ENCODE assay signal across 9 cellular contexts in the genomic region with DNA sequence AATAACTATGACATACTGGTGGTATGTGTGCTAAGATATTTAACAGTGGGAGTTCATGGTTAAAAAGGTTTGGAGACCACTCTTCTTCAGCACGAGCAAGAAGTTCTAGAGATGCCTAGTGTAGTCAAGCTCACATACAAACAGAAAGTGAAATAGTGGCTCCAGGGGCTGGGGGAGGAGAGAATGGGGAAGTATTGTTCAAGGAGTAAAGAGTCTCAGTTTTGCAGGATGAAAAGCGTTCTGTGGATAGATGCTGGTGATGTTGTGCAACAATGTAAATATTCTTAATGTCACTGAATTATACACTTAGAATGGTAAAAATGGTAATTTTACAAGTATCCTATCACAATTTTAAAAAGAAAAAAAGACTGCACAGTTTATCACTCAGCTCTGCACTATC. TPM values are rescaled to one million over a fixed set of nuclear protein-coding genes. Genes with fewer than 3 reads are reported as not detected.
DNase-seq lines count a peak whose midpoint lies in the region; ATAC-seq and TF ChIP-seq lines count a peak whose summit lies in the region.
"Had no signal": no experiment of that assay in that cellular context is flagged by ENCODE, and none has a peak within 500 bp of the region (broad histone marks: within the 10 kb centered on the region; RNA-seq: fewer than 3 reads in every experiment).

No MANE protein-coding gene starts in this region.

- POLR2A ChIA-PET in HEK293T (lab: Yijun Ruan, JAX) = no interaction called here

- WGBS in lung, 2 donors = 5 to 19% methylated on average over 2 of the region's 2 CpGs

- DNase-seq in SK-MEL-5 (ENCODE audit: low read depth, low spot score) (peak; percentile 56), lung (ENCODE audit: low spot score) (no peak), HEK293T (ENCODE audit: extremely low spot score) (no peak), NCI-H446 (lab: John Stamatoyannopoulos, UW) (no peak), MG63 (no peak), putamen (ENCODE audit: low spot score) (no peak)

- no peaks in the 10 kb centered on the region for H3K9me3 ChIP-seq in lung (ENCODE audit: control insufficient read depth in 2 of 2, insufficient read depth in 1 of 2, low read length in 1 of 2)
- no peaks in the 10 kb centered on the region for H3K9me3 ChIP-seq in MG63

- H3K36me3 ChIP-seq in lung (ENCODE audit: control insufficient read depth in 2 of 2, insufficient read depth in 2 of 2, low read length in 2 of 2) (no peaks in the 10 kb centered on the region), MG63 (no peaks in the 10 kb centered on the region)

- no peak for TF ChIP-seq CTCF in lung (IDR thresholded peaks at IDR 0.05; ENCODE audit: control extremely low read depth, extremely low read depth)

- in situ Hi-C loops in SK-MEL-5 (cut with HindIII; ENCODE audit: low pct_unique_long_range_greater_than_20kb, low sequenced_read_pairs) = no loop called here

- no peak overlapping the region for H3K27ac ChIP-seq in lung (ENCODE audit: low read depth in 1 of 2, low read length in 1 of 2)

- CTCF ChIA-PET in HEK293T (lab: Yijun Ruan, JAX) = no interaction called here

- H3K4me3 ChIP-seq in lung (no peak overlapping the region), MG63 (no peak overlapping the region)

- H3K4me1 ChIP-seq in lung (ENCODE audit: control insufficient read depth in 2 of 2, insufficient read depth in 2 of 2, low read length in 2 of 2) = peaks cover 6 to 13% of the 10 kb centered on the region in 2 donors

- ATAC-seq in GM18517 (IDR thresholded peaks at IDR 0.05; ENCODE audit: unreplicated experiment) (peak; percentile 56), HG02763 (IDR thresholded peaks at IDR 0.05; ENCODE audit: unreplicated experiment) (peak; percentile 65), lung (ENCODE audit: insufficient read depth, low FRiP score) (peak; percentile 51)
- ATAC-seq: esophagus mucosa had no signal

- no peaks in the 10 kb centered on the region for H3K27me3 ChIP-seq in lung (ENCODE audit: control insufficient read depth, insufficient read depth)
- H3K27me3 ChIP-seq in MG63 = no peaks in the 10 kb centered on the region

TF ChIP-seq in HEK293T, 16 proteins besides CTCF, POLR2A, EP300 and RAD21:
- TF ChIP-seq L3MBTL2 (conservative IDR thresholded peaks at IDR 0.05) = no peak
- no peak for TF ChIP-seq FOXK2 (IDR thresholded peaks at IDR 0.05)
- TF ChIP-seq ARNT (IDR thresholded peaks at IDR 0.05) = no peak
- TF ChIP-seq HDGF (IDR thresholded peaks at IDR 0.05; ENCODE audit: borderline replicate concordance) = no peak
- TF ChIP-seq BHLHE40 (IDR thresholded peaks at IDR 0.05; ENCODE audit: borderline replicate concordance) = no peak

RNA-seq across cellular contexts. Expression of gene EPAS1, which starts 29.0 kb away (rescaled TPM):
- total RNA-seq in SK-MEL-5 (2014; rRNA removed; shearing (Covaris generic)) = 2.6 and 3.9 TPM in 2 replicates
- polyA plus RNA-seq in SK-MEL-5 (2015; cell fraction: cytosol; rRNA removed) = 8.6 and 16.5 TPM in 2 replicates
- polyA plus RNA-seq in SK-MEL-5 (2015; cell fraction: nucleus; rRNA removed) = 4.7 and 6.1 TPM in 2 replicates
- 1,000 to 10,000 TPM in 1 of 2 donors, 100 to 1,000 TPM in 1; 424 to 1,051 TPM for total RNA-seq in lung
- polyA plus RNA-seq in lung = 100 to 1,000 TPM; 233 to 337 TPM
- total RNA-seq in MG63 (2014; rRNA removed; shearing (Covaris generic); ENCODE audit: low replicate concordance) = 27.6 and 46.1 TPM in 2 replicates
